8 cellular contexts compared by ENCODE assay signal in genomic region chr12:125183187-125184067, GRCh38. TPM values are rescaled to one million over a fixed set of nuclear protein-coding genes. Genes with fewer than 3 reads are reported as not detected.
A peak's percentile ranks its signal among the peaks of the same experiment; 100 is the strongest.
DNase-seq lines count a peak whose midpoint lies in the region; ATAC-seq and TF ChIP-seq lines count a peak whose summit lies in the region.

No MANE protein-coding gene starts in this region.

- peaks cover 8% of the 10 kb centered on the region; the same call in 1 of the 2 replicates for H3K4me1 ChIP-seq in DND-41 (ENCODE audit: insufficient read depth, low read length)
- H3K4me1 ChIP-seq in IMR-90 (ENCODE audit: control insufficient read depth, insufficient read depth, low read length): no peaks in the 10 kb centered on the region
- H3K4me1 ChIP-seq in parathyroid adenoma: no peaks in the 10 kb centered on the region
- H3K4me1 ChIP-seq in transverse colon: peaks cover 10 to 28% (median 18%) of the 10 kb centered on the region in 4 donors

- H4K5ac ChIP-seq in IMR-90 (ENCODE audit: low read depth, low read length): no peak overlapping the region

- no peak overlapping the region for H4K8ac ChIP-seq in IMR-90 (ENCODE audit: low read depth in 2 of 2, low read length in 2 of 2)

- POLR2A ChIA-PET in IMR-90 (lab: Charles Lee; ENCODE audit: unreplicated experiment): no interaction called here

- H2BK5ac ChIP-seq in IMR-90 (ENCODE audit: low read depth, low read length, poor library complexity, severe bottlenecking): no peak overlapping the region

- no peak overlapping the region for H2BK15ac ChIP-seq in IMR-90 (ENCODE audit: low read depth, low read length)

- no peak overlapping the region for H3K14ac ChIP-seq in IMR-90 (replicated peaks; ENCODE audit: low read depth, low read length)

- H3K9me3 ChIP-seq in DND-41 (ENCODE audit: insufficient read depth, low read length, severe bottlenecking): no peaks in the 10 kb centered on the region
- H3K9me3 ChIP-seq in IMR-90 (ENCODE audit: control insufficient read depth, insufficient read depth, low read length): no peaks in the 10 kb centered on the region
- H3K9me3 ChIP-seq in parathyroid adenoma (ENCODE audit: control insufficient read depth, low read length): no peaks in the 10 kb centered on the region
- H3K9me3 ChIP-seq in transverse colon: no peaks in the 10 kb centered on the region

- in situ Hi-C loops in IMR-90 (cut with MboI; ENCODE audit: low sequenced_read_pairs) (loop anchor here (25.0 kb wide), 1 partner anchor 229 kb away; no protein-coding TSS in a partner anchor), transverse colon (cut with MboI; ENCODE audit: low pct_ligation_motif_present in 1 of 4, low pct_unique_long_range_greater_than_20kb in 1 of 4, low sequenced_read_pairs in 3 of 4) (no loop called here)

- no peak overlapping the region for H2AFZ ChIP-seq in DND-41 (ENCODE audit: low read depth, low read length)
- peak overlapping the region; percentile 89 for H2AFZ ChIP-seq in IMR-90 (replicated peaks; ENCODE audit: low read length, poor library complexity)
- H2AFZ ChIP-seq in parathyroid adenoma: no peak overlapping the region

- no peak overlapping the region for H2BK120ac ChIP-seq in IMR-90 (ENCODE audit: low read depth, low read length)

- TF ChIP-seq CTCF in DND-41 (IDR thresholded peaks at IDR 0.05; ENCODE audit: borderline replicate concordance, extremely low read depth, low read length, poor library complexity, severe bottlenecking): peak; percentile 100
- TF ChIP-seq CTCF in IMR-90 (conservative IDR thresholded peaks at IDR 0.05; ENCODE audit: low read depth, low read length): peak; percentile 97
- TF ChIP-seq CTCF in parathyroid adenoma (IDR thresholded peaks at IDR 0.05): peak; percentile 99
- peak; percentile 96 to 100 (median 99) for TF ChIP-seq CTCF in transverse colon (IDR thresholded peaks at IDR 0.05)

- H3K79me1 ChIP-seq in IMR-90 (ENCODE audit: low read depth in 1 of 2, low read length in 2 of 2): no peaks in the 10 kb centered on the region

- H3K56ac ChIP-seq in IMR-90 (ENCODE audit: extremely low read depth, insufficient read depth, low read length): no peak overlapping the region

- peak; percentile 97 for TF ChIP-seq RAD21 in IMR-90 (IDR thresholded peaks at IDR 0.05; ENCODE audit: low read length)

- TF ChIP-seq EP300 in transverse colon (IDR thresholded peaks at IDR 0.05; ENCODE audit: low read depth): no peak

- H3K4ac ChIP-seq in IMR-90 (ENCODE audit: low read depth, low read length): no peak overlapping the region

- H3K27ac ChIP-seq in DND-41 (ENCODE audit: low read length) (no peak overlapping the region), IMR-90 (ENCODE audit: insufficient read depth, low read length) (no peak overlapping the region), parathyroid adenoma (no peak overlapping the region), transverse colon (no peak overlapping the region)

- H2AK9ac ChIP-seq in IMR-90 (replicated peaks; ENCODE audit: low read depth, low read length, poor library complexity): peak overlapping the region; percentile 77

- BruUV-seq in IMR-90 (replicated peaks; lab: Mats Ljungman, UMichigan): no TSS peak

- no peak overlapping the region for H4K91ac ChIP-seq in IMR-90 (ENCODE audit: insufficient read depth, low read depth, low read length)

- H3K4me2 ChIP-seq in DND-41 (ENCODE audit: insufficient read depth, low read length) (no peak overlapping the region), IMR-90 (ENCODE audit: low read depth, low read length) (peak overlapping the region; percentile 9; the same call in 1 of the 2 replicates), parathyroid adenoma (ENCODE audit: low read length) (no peak overlapping the region)

- H3K18ac ChIP-seq in IMR-90 (ENCODE audit: low read depth, low read length): no peak overlapping the region

- H3K23ac ChIP-seq in IMR-90 (ENCODE audit: low read depth, low read length): no peak overlapping the region

- H2BK20ac ChIP-seq in IMR-90 (ENCODE audit: low read depth, low read length): no peak overlapping the region

- H3K4me3 ChIP-seq in DND-41 (ENCODE audit: low read depth in 1 of 2, low read length in 2 of 2) (no peak overlapping the region), IMR-90 (ENCODE audit: insufficient read depth, low read depth, low read length) (no peak overlapping the region), parathyroid adenoma (ENCODE audit: low read depth, low read length) (no peak overlapping the region), transverse colon (no peak overlapping the region)

- H2AK5ac ChIP-seq in IMR-90 (ENCODE audit: low read depth, low read length): no peak overlapping the region

- DNase-seq in DND-41 (peak; percentile 80), IMR-90 (peak; percentile 66), RPMI8226 (peak; percentile 78), globus pallidus (ENCODE audit: low spot score) (peak; percentile 81), transverse colon (peak; percentile 80)
- DNase-seq in activated effector memory CD4-positive, alpha-beta T cell treated with anti-CD3 and anti-CD28 coated beads, Interleukin-2, amount 50 U/mL, for 16 hours: peak; percentile 93

- H3K36me3 ChIP-seq in DND-41 (ENCODE audit: insufficient read depth, low read length) (no peaks in the 10 kb centered on the region), IMR-90 (ENCODE audit: control insufficient read depth, insufficient read depth, low read length) (no peaks in the 10 kb centered on the region), parathyroid adenoma (ENCODE audit: control insufficient read depth, insufficient read depth, low read length) (no peaks in the 10 kb centered on the region), transverse colon (no peaks in the 10 kb centered on the region)

- H3K79me2 ChIP-seq in DND-41 (ENCODE audit: insufficient read depth, low read length) (no peaks in the 10 kb centered on the region), parathyroid adenoma (no peaks in the 10 kb centered on the region)

- H3K27me3 ChIP-seq in DND-41 (ENCODE audit: insufficient read depth, low read length, poor library complexity): peaks cover 30% of the 10 kb centered on the region
- H3K27me3 ChIP-seq in IMR-90 (ENCODE audit: control insufficient read depth, insufficient read depth, low read length): peaks cover 32% of the 10 kb centered on the region
- H3K27me3 ChIP-seq in parathyroid adenoma (ENCODE audit: control insufficient read depth, insufficient read depth, low read length): peaks cover 7% of the 10 kb centered on the region
- peaks cover 67% of the 10 kb centered on the region for H3K27me3 ChIP-seq in transverse colon

- CTCF ChIA-PET in IMR-90 (lab: Yijun Ruan, JAX): interaction anchor here (0.6 to 0.8 kb wide), 3 partner anchors 13 to 1599 kb away, joined by 3 read pairs; no protein-coding TSS in a partner anchor

- ATAC-seq in DND-41 (ENCODE audit: insufficient read depth, low read depth) (peak; percentile 80), GM21515 (IDR thresholded peaks at IDR 0.05; ENCODE audit: unreplicated experiment) (peak; percentile 70), IMR-90 (ENCODE audit: low read depth) (peak; percentile 84)

- no peak overlapping the region for H3K9ac ChIP-seq in DND-41 (ENCODE audit: low read depth, low read length)
- no peak overlapping the region for H3K9ac ChIP-seq in IMR-90 (ENCODE audit: low read depth, low read length)
- no peak overlapping the region for H3K9ac ChIP-seq in parathyroid adenoma

- TF ChIP-seq POLR2A in IMR-90 (IDR thresholded peaks at IDR 0.05; ENCODE audit: low read depth, low read length) (peak; percentile 42; the same call in 1 of the 2 replicates), transverse colon (IDR thresholded peaks at IDR 0.05) (no peak)

- WGBS in IMR-90 (ENCODE audit: extremely low coverage in 2 of 2, insufficient read length in 1 of 2), 2 experiments: 0% methylated on average over 7 of the region's 27 CpGs; no CpG with 5 or more reads in 1 of the 2 experiments
- 8% methylated on average over 25 of the region's 27 CpGs; no CpG with 5 or more reads in 1 of the 2 donors for WGBS in transverse colon (ENCODE audit: low coverage in 1 of 2), 2 donors

- dilution Hi-C loops in IMR-90 (cut with HindIII; ENCODE audit: low sequenced_read_pairs, unreplicated experiment): no loop called here

- no peaks in the 10 kb centered on the region for H3K9me1 ChIP-seq in IMR-90 (ENCODE audit: insufficient read depth, low read length)

- intact Hi-C loops in IMR-90 (cut with micrococcal nuclease): loop anchor here (1.0 to 10.0 kb wide), 2 partner anchors 189 to 220 kb away; partner anchors contain the start of gene BRI3BP
- intact Hi-C loops in transverse colon (cut with DNase I; ENCODE audit: low total_unique reads): loop anchor here (10.0 kb wide), 1 partner anchor 1691 kb away; no protein-coding TSS in a partner anchor

- H4K20me1 ChIP-seq in DND-41 (ENCODE audit: insufficient read depth, low read length): peaks cover 5% of the 10 kb centered on the region; the same call in 1 of the 2 replicates
- H4K20me1 ChIP-seq in IMR-90 (ENCODE audit: insufficient read depth, low read length): no peaks in the 10 kb centered on the region

TF ChIP-seq in IMR-90, 13 proteins besides CTCF, POLR2A, EP300 and RAD21 (continues in another document):
- TF ChIP-seq SMC3 (IDR thresholded peaks at IDR 0.05; ENCODE audit: low read depth, low read length) (peak; percentile 77), CHD1 (IDR thresholded peaks at IDR 0.05; ENCODE audit: low read depth, low read length) (no peak), NFE2L2 (IDR thresholded peaks at IDR 0.05; ENCODE audit: low read depth, low read length) (no peak), RFX5 (IDR thresholded peaks at IDR 0.05; ENCODE audit: low read depth, low read length) (no peak), CEBPB (IDR thresholded peaks at IDR 0.05; ENCODE audit: low read depth, low read length) (no peak), MAZ (IDR thresholded peaks at IDR 0.05; ENCODE audit: borderline replicate concordance, low read depth, low read length) (peak; percentile 83)
- TF ChIP-seq, protein P1, sequence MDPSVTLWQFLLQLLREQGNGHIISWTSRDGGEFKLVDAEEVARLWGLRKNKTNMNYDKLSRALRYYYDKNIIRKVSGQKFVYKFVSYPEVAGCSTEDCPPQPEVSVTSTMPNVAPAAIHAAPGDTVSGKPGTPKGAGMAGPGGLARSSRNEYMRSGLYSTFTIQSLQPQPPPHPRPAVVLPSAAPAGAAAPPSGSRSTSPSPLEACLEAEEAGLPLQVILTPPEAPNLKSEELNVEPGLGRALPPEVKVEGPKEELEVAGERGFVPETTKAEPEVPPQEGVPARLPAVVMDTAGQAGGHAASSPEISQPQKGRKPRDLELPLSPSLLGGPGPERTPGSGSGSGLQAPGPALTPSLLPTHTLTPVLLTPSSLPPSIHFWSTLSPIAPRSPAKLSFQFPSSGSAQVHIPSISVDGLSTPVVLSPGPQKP (IDR thresholded peaks at IDR 0.05; ENCODE audit: borderline replicate concordance, low read depth, low read length): no peak

RNA-seq across cellular contexts. Expression of gene TMEM132B, which starts 2.8 kb away (rescaled TPM):
- total RNA-seq in IMR-90 (2012; rRNA removed) (0.56 and 0.72 TPM in 2 replicates), transverse colon (under 1 TPM in 3 of 4 donors, not detected in 1; 0.48 to 0.80 (median 0.55) TPM)
- polyA plus RNA-seq in IMR-90 (2012; rRNA removed): 0.39 and 0.95 TPM in 2 replicates
- polyA plus RNA-seq in IMR-90 (2012; cell fraction: cytosol; rRNA removed): 0.03 and 0.16 TPM in 2 replicates
- polyA plus RNA-seq in IMR-90 (2012; cell fraction: nucleus; rRNA removed; ENCODE audit: low replicate concordance): 1.1 and 2.5 TPM in 2 replicates
